ENCODE assay signal across 23 cellular contexts in the genomic region with DNA sequence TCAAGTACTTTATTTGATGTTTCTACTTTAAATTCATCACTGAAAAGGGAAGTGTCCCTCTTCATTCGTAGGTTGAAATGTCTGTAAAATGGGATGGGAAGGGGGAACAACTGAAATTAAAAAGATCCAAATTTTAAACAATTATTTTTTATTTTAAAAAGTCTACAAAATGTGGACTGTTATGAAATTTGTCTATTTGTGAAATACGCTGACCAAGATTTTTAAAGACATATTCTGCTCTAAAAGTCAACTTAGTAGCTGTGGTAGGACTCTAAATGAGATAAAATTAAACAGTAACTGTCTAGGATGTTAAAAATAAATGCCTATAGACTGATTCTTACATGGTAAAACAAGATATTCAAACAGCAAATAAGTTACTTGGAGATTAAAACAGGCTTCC.
"Had no signal": no experiment of that assay in that cellular context is flagged by ENCODE, and none has a peak within 500 bp of the region (broad histone marks: within the 10 kb centered on the region; RNA-seq: fewer than 3 reads in every experiment).

No MANE protein-coding gene starts in this region.

- H3K4me1 ChIP-seq: SJSA1 had no signal

- H3K9me3 ChIP-seq: SJSA1 had no signal

- H3K9ac ChIP-seq: KMS-11 had no signal

- DNase-seq: Kasumi-1, MV-4-11, NCI-H1048, NCI-H1105, NCI-H1417, NCI-H1436 treated with DMSO at 0.1 percent for 48 hours, NCI-H1694, NCI-H187 treated with DMSO at 0.1 percent for 48 hours, NCI-H2029 treated with DMSO at 0.1 percent for 48 hours, NCI-H2227 treated with DMSO at 0.1 percent for 48 hours, NCI-H446, NCI-H510A, NCI-H524 treated with DMSO at 0.1 percent for 48 hours, NCI-H69, NCI-H774, Right ventricle myocardium superior, RPMI8226, SIG-M5 had no signal

- FAIRE-seq: HTR-8/SVneo had no signal

- H3K4me3 ChIP-seq: SJSA1, SK-N-MC had no signal

- H3K27ac ChIP-seq: HL-60, KMS-11, SJSA1, SK-N-MC had no signal

- H3K4me2 ChIP-seq: KMS-11 had no signal

- H3K27me3 ChIP-seq: SJSA1 had no signal
